In genomic region chr1:46001087-46001785, GRCh38 we compare ENCODE assay signal across 14 cellular contexts.
"Had no signal": no experiment of that assay in that cellular context is flagged by ENCODE, and none has a peak within 500 bp of the region (broad histone marks: within the 10 kb centered on the region; RNA-seq: fewer than 3 reads in every experiment).

No MANE protein-coding gene starts in this region.

- H3K4me3 Mint-ChIP-seq: nephron progenitor cell had no signal

- H3K9me3 ChIP-seq: ovary, upper lobe of left lung had no signal

- H3K27ac ChIP-seq: ovary, upper lobe of left lung had no signal

- H3K27ac Mint-ChIP-seq: activated T-helper 2 cell treated with anti-CD3 and anti-CD28 coated beads, Interferon-gamma antibody, Interleukin-2, Interleukin-4, amounts not matched to agents 10 μg/mL and 5 μg/mL and 100 μg/mL, durations not matched to agents 14 hours and 24 hours and 36 hours had no signal

- H3K9me3 Mint-ChIP-seq: activated T-helper 2 cell treated with anti-CD3 and anti-CD28 coated beads, Interferon-gamma antibody, Interleukin-2, Interleukin-4, amounts not matched to agents 10 μg/mL and 5 μg/mL and 100 μg/mL, durations not matched to agents 14 hours and 24 hours and 36 hours; nephron progenitor cell had no signal

- ATAC-seq: left lobe of liver; stimulated activated naive CD8-positive, alpha-beta T cell treated with anti-CD3 and anti-CD28 coated beads, Interleukin-15, Interleukin-2, amounts not matched to agents 100 U/mL and 50 U/mL, for 24 hours had no signal

- H3K27me3 ChIP-seq: ovary, upper lobe of left lung had no signal

- DNase-seq: activated CD4-positive, alpha-beta T cell treated with anti-CD3 and anti-CD28 coated beads, Interleukin-2, amount 50 U/mL, for 1 hour; activated CD4-positive, CD25-positive, alpha-beta regulatory T cell; activated naive CD4-positive, alpha-beta T cell treated with anti-CD3 and anti-CD28 coated beads, Interleukin-2, amount 50 U/mL, for 16 hours; central memory CD4-positive, alpha-beta T cell; mesendoderm; nephron progenitor cell; ovary; stimulated activated CD4-positive, alpha-beta T cell treated with anti-CD3 and anti-CD28 coated beads, Interleukin-12 subunit alpha, Interleukin-12 subunit beta, amount 100 ng/mL, for 4 hours; stimulated activated CD4-positive, alpha-beta T cell treated with anti-CD3 and anti-CD28 coated beads, Interleukin-2, amount 100 ng/mL, for 48 hours; stimulated activated naive CD8-positive, alpha-beta T cell treated with anti-CD3 and anti-CD28 coated beads, Interleukin-15, Interleukin-2, amounts not matched to agents 100 U/mL and 50 U/mL, for 24 hours; T-helper 1 cell; upper lobe of left lung had no signal
